1 cellular context compared by ENCODE assay signal in genomic region chr11:130814440-130815073, GRCh38.
TF ChIP-seq lines count a peak whose summit lies in the region.

No MANE protein-coding gene starts in this region.

TF ChIP-seq in SK-N-SH, 30 proteins besides CTCF, POLR2A, EP300 and RAD21 (continued from another document):
- TF ChIP-seq USF2 (IDR thresholded peaks at IDR 0.05; ENCODE audit: borderline replicate concordance, low read depth, low read length) (no peak), GATA2 (CRISPR knock-in tag; IDR thresholded peaks at IDR 0.05) (no peak), POLR2AphosphoS5 (IDR thresholded peaks at IDR 0.05; ENCODE audit: low read depth, low read length) (no peak), SMC3 (IDR thresholded peaks at IDR 0.05; ENCODE audit: low read depth, low read length) (no peak), NRF1 (IDR thresholded peaks at IDR 0.05; ENCODE audit: low read depth, low read length) (no peak), PBX3 (IDR thresholded peaks at IDR 0.05) (no peak), JUND (IDR thresholded peaks at IDR 0.05) (no peak), REST (IDR thresholded peaks at IDR 0.05; ENCODE audit: low read depth, low read length) (no peak), FOXJ3 (CRISPR knock-in tag; IDR thresholded peaks at IDR 0.05) (no peak), IRF3 (IDR thresholded peaks at IDR 0.05; ENCODE audit: low read depth, low read length) (no peak), RFX5 (IDR thresholded peaks at IDR 0.05; ENCODE audit: low read length) (no peak), TAF1 (IDR thresholded peaks at IDR 0.05; ENCODE audit: borderline replicate concordance, low read depth, low read length) (no peak), RXRA (IDR thresholded peaks at IDR 0.05; ENCODE audit: borderline replicate concordance, low read depth) (no peak), TCF12 (IDR thresholded peaks at IDR 0.05) (no peak), MAX (IDR thresholded peaks at IDR 0.05; ENCODE audit: low read depth) (no peak), RCOR1 (IDR thresholded peaks at IDR 0.05; ENCODE audit: low read length) (no peak)
